ENCODE assay signal across 8 cellular contexts in the genomic region with DNA sequence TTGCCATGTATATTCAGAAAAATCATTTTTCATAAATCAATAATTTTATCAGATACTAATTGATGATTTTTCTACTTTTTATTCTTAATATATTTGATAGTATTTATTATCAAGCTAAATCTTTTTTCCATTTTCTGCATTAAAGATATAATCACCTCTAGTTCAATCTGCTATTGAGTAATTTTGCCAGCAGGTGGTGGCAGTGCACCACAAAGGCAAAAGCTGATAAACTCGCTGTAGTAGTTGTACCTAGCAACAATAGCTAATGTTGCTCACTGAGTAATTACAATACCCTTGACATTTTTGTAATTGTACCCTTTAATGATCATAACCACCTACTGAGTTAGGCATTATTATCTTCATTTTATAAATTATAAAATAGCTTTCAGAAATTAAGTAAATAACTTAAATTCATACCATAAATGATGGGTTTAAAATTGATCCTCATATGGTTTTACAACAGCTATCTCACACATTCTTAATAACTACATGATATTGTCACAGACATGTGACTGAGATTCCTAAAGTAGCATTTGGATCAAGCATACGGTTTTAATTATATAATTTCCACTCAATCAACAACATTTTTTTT. TPM values are rescaled to one million over a fixed set of nuclear protein-coding genes. Genes with fewer than 3 reads are reported as not detected.
DNase-seq lines count a peak whose midpoint lies in the region; ATAC-seq and TF ChIP-seq lines count a peak whose summit lies in the region.

No MANE protein-coding gene starts in this region.

- H3K27ac Mint-ChIP-seq in Caco-2 (ENCODE audit: unreplicated experiment), result no peak overlapping the region
- H3K27ac Mint-ChIP-seq in activated CD8-positive, alpha-beta T cell treated with anti-CD3 and anti-CD28 coated beads, Interleukin-2, amount 10 ng/mL, durations not matched to agents 7 days and 5 days, result no peak overlapping the region

- H3K4me3 ChIP-seq in Caco-2 (ENCODE audit: low read depth, low read length) (no peak overlapping the region), foreskin fibroblast (ENCODE audit: low read depth in 1 of 2, low read length in 2 of 2) (no peak overlapping the region)

- H3K27me3 ChIP-seq in Caco-2 (replicated peaks; ENCODE audit: control insufficient read depth, insufficient read depth, low read length), result no peaks in the 10 kb centered on the region

- H3K36me3 Mint-ChIP-seq in Caco-2 (ENCODE audit: insufficient read depth, unreplicated experiment), result no peaks in the 10 kb centered on the region
- H3K36me3 Mint-ChIP-seq in activated CD8-positive, alpha-beta T cell treated with anti-CD3 and anti-CD28 coated beads, Interleukin-2, amount 10 ng/mL, durations not matched to agents 7 days and 5 days (ENCODE audit: low read depth), result no peaks in the 10 kb centered on the region

- peaks cover 19% of the 10 kb centered on the region for H3K4me1 Mint-ChIP-seq in Caco-2 (ENCODE audit: low read depth, unreplicated experiment)
- no peaks in the 10 kb centered on the region for H3K4me1 Mint-ChIP-seq in activated CD8-positive, alpha-beta T cell treated with anti-CD3 and anti-CD28 coated beads, Interleukin-2, amount 10 ng/mL, durations not matched to agents 7 days and 5 days (ENCODE audit: low read depth)

- CTCF ChIA-PET in Caco-2 (lab: Charles Lee), result interaction anchor here (0.6 to 1.4 kb wide), 11 partner anchors 10 to 429 kb away, joined by 3 to 25 read pairs (median 5); no protein-coding TSS in a partner anchor
- CTCF ChIA-PET in activated CD8-positive, alpha-beta T cell treated with anti-CD3 and anti-CD28 coated beads, Interleukin-2, amount 10 ng/mL, durations not matched to agents 7 days and 5 days (lab: Charles Lee), result interaction anchor here (0.6 to 3.3 kb wide), 32 partner anchors 10 to 1895 kb away, joined by 3 to 86 read pairs (median 4); partner anchors contain the start of genes CALCRL and TFPI

- peaks cover 7% of the 10 kb centered on the region; the same call in 1 of the 2 replicates for H3K4me1 ChIP-seq in Caco-2

- H3K27me3 Mint-ChIP-seq in Caco-2 (ENCODE audit: insufficient read depth, unreplicated experiment), result no peaks in the 10 kb centered on the region
- H3K27me3 Mint-ChIP-seq in activated CD8-positive, alpha-beta T cell treated with anti-CD3 and anti-CD28 coated beads, Interleukin-2, amount 10 ng/mL, durations not matched to agents 7 days and 5 days (ENCODE audit: low read depth), result peaks cover 2% of the 10 kb centered on the region

- TF ChIP-seq CTCF in Caco-2 (IDR thresholded peaks at IDR 0.05; ENCODE audit: insufficient read depth in 1 of 2, low read depth in 1 of 2, low read length in 1 of 2, severe bottlenecking in 1 of 2, unreplicated experiment in 1 of 2) (peak; percentile 80 to 91), foreskin fibroblast (IDR thresholded peaks at IDR 0.05; ENCODE audit: low read depth, low read length) (peak; percentile 68)

- no peaks in the 10 kb centered on the region for H3K36me3 ChIP-seq in Caco-2 (ENCODE audit: control insufficient read depth, insufficient read depth, low read length)

- no TSS peak for BruUV-seq in Caco-2 (replicated peaks; lab: Mats Ljungman, UMichigan)

- no peak overlapping the region for H3K4me3 Mint-ChIP-seq in Caco-2 (ENCODE audit: unreplicated experiment)
- H3K4me3 Mint-ChIP-seq in activated CD8-positive, alpha-beta T cell treated with anti-CD3 and anti-CD28 coated beads, Interleukin-2, amount 10 ng/mL, durations not matched to agents 7 days and 5 days, result no peak overlapping the region

- no peaks in the 10 kb centered on the region for H3K9me3 Mint-ChIP-seq in Caco-2 (ENCODE audit: unreplicated experiment)
- H3K9me3 Mint-ChIP-seq in activated CD8-positive, alpha-beta T cell treated with anti-CD3 and anti-CD28 coated beads, Interleukin-2, amount 10 ng/mL, durations not matched to agents 7 days and 5 days (ENCODE audit: insufficient read depth), result no peaks in the 10 kb centered on the region

- intact Hi-C loops in Caco-2 (cut with micrococcal nuclease; ENCODE audit: unreplicated experiment), result loop anchor here (1.0 to 2.0 kb wide), 5 partner anchors 31 to 1012 kb away; no protein-coding TSS in a partner anchor

- DNase-seq in Caco-2, result peak; percentile 52 to 71
- peak; percentile 62 for DNase-seq in NCI-H345 (lab: John Stamatoyannopoulos, UW)
- peak; percentile 65 for DNase-seq in activated CD8-positive, alpha-beta T cell treated with anti-CD3 and anti-CD28 coated beads, Interleukin-2, amount 10 ng/mL, durations not matched to agents 7 days and 5 days
- peak; percentile 37 to 76 for DNase-seq in foreskin fibroblast
- peak; percentile 53 for DNase-seq in pons (ENCODE audit: low spot score)
- no peak for DNase-seq in activated gamma-delta T cell treated with Interleukin-2 at 50 U/mL for 16 hours

- POLR2A ChIA-PET in Caco-2 (lab: Charles Lee), result no interaction called here
- POLR2A ChIA-PET in activated CD8-positive, alpha-beta T cell treated with anti-CD3 and anti-CD28 coated beads, Interleukin-2, amount 10 ng/mL, durations not matched to agents 7 days and 5 days (lab: Charles Lee), result no interaction called here

- ATAC-seq in GM19351 (IDR thresholded peaks at IDR 0.05; ENCODE audit: unreplicated experiment) (peak; percentile 95), HG03175 (IDR thresholded peaks at IDR 0.05; ENCODE audit: unreplicated experiment) (peak; percentile 95)
- ATAC-seq in activated CD8-positive, alpha-beta T cell treated with anti-CD3 and anti-CD28 coated beads, Interleukin-2, amount 10 ng/mL, durations not matched to agents 7 days and 5 days, result peak; percentile 57

- no peaks in the 10 kb centered on the region for H3K9me3 ChIP-seq in Caco-2

RNA-seq across cellular contexts. Expression of gene CALCRL, which starts 52.0 kb away (rescaled TPM):
- total RNA-seq in Caco-2 (2022), result 0.42 TPM in 1 of 2 replicates, not detected in the other
- total RNA-seq in activated CD8-positive, alpha-beta T cell treated with anti-CD3 and anti-CD28 coated beads, Interleukin-2, amount 10 ng/mL, durations not matched to agents 7 days and 5 days, result 1 to 10 TPM in 1 of 2 experiments, under 1 TPM in 1; 0.79 to 1.1 TPM

RNA-seq across cellular contexts. Expression of gene TFPI, which starts 54.2 kb away (rescaled TPM):
- 31.0 and 40.2 TPM in 2 replicates for total RNA-seq in Caco-2 (2022)
- not detected for total RNA-seq in activated CD8-positive, alpha-beta T cell treated with anti-CD3 and anti-CD28 coated beads, Interleukin-2, amount 10 ng/mL, durations not matched to agents 7 days and 5 days

Comparison
In these comparisons a context has a peak if more than half of its experiments do, and no peak if none do; other contexts are left out.
1. RNA of gene TFPI, which starts 54.2 kb away (total RNA-seq): 31.0 to 40.2 TPM in Caco-2; not detected in activated CD8-positive, alpha-beta T cell treated with anti-CD3 and anti-CD28 coated beads, Interleukin-2, amount 10 ng/mL, durations not matched to agents 7 days and 5 days; every median in the first group is over 10 times any median in the second.
2. Peak in every context shown above with its lines, with median percentiles within 50 percentile points of each other: ATAC-seq.